In genomic region chr1:166980818-166981217, GRCh38 we compare ENCODE assay signal across 3 cellular contexts.
TF ChIP-seq lines count a peak whose summit lies in the region.

No MANE protein-coding gene starts in this region.

TF ChIP-seq in liver, 16 proteins besides CTCF, POLR2A, EP300 and RAD21:
- TF ChIP-seq ATF3 (IDR thresholded peaks at IDR 0.05) (peak; percentile 60), YY1 (IDR thresholded peaks at IDR 0.05) (no peak), JUND (IDR thresholded peaks at IDR 0.05) (peak; percentile 48 to 77)

TF ChIP-seq in HepG2, 621 proteins besides CTCF, POLR2A, EP300 and RAD21:
- TF ChIP-seq TSC22D2 (CRISPR knock-in tag; IDR thresholded peaks at IDR 0.05; ENCODE audit: borderline replicate concordance) (no peak), ZNF724P (CRISPR knock-in tag; IDR thresholded peaks at IDR 0.05; ENCODE audit: borderline replicate concordance) (no peak), KLF12 (CRISPR knock-in tag; IDR thresholded peaks at IDR 0.05; ENCODE audit: borderline replicate concordance) (no peak), ZNF781 (CRISPR knock-in tag; IDR thresholded peaks at IDR 0.05; ENCODE audit: borderline replicate concordance, not compliant biosample characterization) (no peak), ADNP (CRISPR knock-in tag; IDR thresholded peaks at IDR 0.05) (no peak), ZNF841 (CRISPR knock-in tag; IDR thresholded peaks at IDR 0.05; ENCODE audit: borderline replicate concordance) (no peak), ZNF577 (CRISPR knock-in tag; IDR thresholded peaks at IDR 0.05; ENCODE audit: borderline replicate concordance, low read depth) (no peak), PHF5A (CRISPR knock-in tag; IDR thresholded peaks at IDR 0.05; ENCODE audit: low read depth, unreplicated experiment) (no peak), KAT7 (CRISPR knock-in tag; IDR thresholded peaks at IDR 0.05; ENCODE audit: borderline replicate concordance) (no peak), ZBTB44 (CRISPR knock-in tag; IDR thresholded peaks at IDR 0.05) (no peak), FOXA1 (IDR thresholded peaks at IDR 0.05) (no peak), FOXA1 (CRISPR knock-in tag; IDR thresholded peaks at IDR 0.05) (no peak), SP5 (CRISPR knock-in tag; IDR thresholded peaks at IDR 0.05; ENCODE audit: borderline replicate concordance, low read depth) (no peak), THRA (CRISPR knock-in tag; IDR thresholded peaks at IDR 0.05; ENCODE audit: borderline replicate concordance) (no peak), MLXIP (CRISPR knock-in tag; IDR thresholded peaks at IDR 0.05; ENCODE audit: borderline replicate concordance) (no peak), ZMYM2 (CRISPR knock-in tag; IDR thresholded peaks at IDR 0.05) (no peak), MAFK (conservative IDR thresholded peaks at IDR 0.05 in 1 of 2, IDR thresholded peaks at IDR 0.05 in 1 of 2; ENCODE audit: low read length in 2 of 2) (no peak), HNF1A (IDR thresholded peaks at IDR 0.05; ENCODE audit: low read depth) (no peak), HNF1A (CRISPR knock-in tag; IDR thresholded peaks at IDR 0.05; ENCODE audit: borderline replicate concordance) (no peak)

TF ChIP-seq in endothelial cell of umbilical vein, 7 proteins besides CTCF, POLR2A, EP300 and RAD21:
- peak; percentile 16 for TF ChIP-seq JUN (IDR thresholded peaks at IDR 0.05; ENCODE audit: borderline replicate concordance, insufficient read depth, insufficient read length, low read depth)
- TF ChIP-seq EZH2 (IDR thresholded peaks at IDR 0.05; ENCODE audit: borderline replicate concordance, low read depth, low read length, severe bottlenecking): no peak
- TF ChIP-seq GATA2 (IDR thresholded peaks at IDR 0.05; ENCODE audit: insufficient read depth, insufficient read length, low read depth, low read length): no peak
- no peak for TF ChIP-seq MYC (IDR thresholded peaks at IDR 0.05; ENCODE audit: low read depth, low read length)
- TF ChIP-seq POLR2AphosphoS5 (IDR thresholded peaks at IDR 0.05; ENCODE audit: insufficient read depth, low read depth, low read length): no peak
TF ChIP-seq in endothelial cell of umbilical vein: peak in this region for 1.
